Comparison of ENCODE assay signal across 9 cellular contexts in the genomic region with DNA sequence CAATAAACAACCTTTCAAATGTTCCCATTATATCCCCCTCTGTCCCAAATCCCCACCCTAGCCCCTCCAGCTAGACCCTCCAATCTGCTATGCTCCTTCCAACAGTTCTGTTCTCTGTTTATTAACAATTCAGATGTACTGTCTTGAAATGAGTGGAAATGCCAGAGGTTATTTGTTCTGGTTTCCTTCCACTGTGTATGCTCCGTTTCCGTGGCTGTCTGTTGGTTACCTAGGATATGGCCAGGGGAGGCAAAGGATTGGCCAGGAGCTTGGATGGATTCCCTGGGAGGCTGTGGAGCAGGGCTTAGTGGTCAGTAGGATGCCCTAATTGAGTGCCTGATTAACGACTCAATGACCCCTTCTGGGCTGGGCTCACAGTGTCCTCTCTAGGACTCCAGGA.
DNase-seq lines count a peak whose midpoint lies in the region; ATAC-seq, FAIRE-seq and TF ChIP-seq lines count a peak whose summit lies in the region.
"Had no signal": no experiment of that assay in that cellular context is flagged by ENCODE, and none has a peak within 500 bp of the region (broad histone marks: within the 10 kb centered on the region; RNA-seq: fewer than 3 reads in every experiment).

No MANE protein-coding gene starts in this region.

- H3K4me2 ChIP-seq in K562 (ENCODE audit: insufficient read depth, low read length): no peak overlapping the region

- no peak overlapping the region for H3K9ac ChIP-seq in K562 (ENCODE audit: insufficient read depth in 1 of 2, low read depth in 2 of 2, low read length in 2 of 2)

- intact Hi-C loops in K562 (cut with micrococcal nuclease): loop anchor here (5.0 kb wide), 1 partner anchor 123 kb away; no protein-coding TSS in a partner anchor
- intact Hi-C loops in left colon (cut with DNase I, micrococcal nuclease): no loop called here

- H3K4me3 Mint-ChIP-seq in HFFc6: peak overlapping the region; percentile 67

- H3K27me3 ChIP-seq in K562 (ENCODE audit: control insufficient read depth in 2 of 2, insufficient read depth in 2 of 2, low read length in 2 of 2) (0 out of 5 replicates have a peak, but pooled peaks cover 0 to 4% of the 10 kb centered on the region in 2 experiments), suprapubic skin (no peaks in the 10 kb centered on the region)

- in situ Hi-C loops in K562 (cut with MboI): no loop called here

- TF ChIP-seq CTCF in HFFc6 (IDR thresholded peaks at IDR 0.05): no peak
- TF ChIP-seq CTCF in K562 (IDR thresholded peaks at IDR 0.05 in 2 of 3, conservative IDR thresholded peaks at IDR 0.05 in 1 of 3; ENCODE audit: insufficient read depth in 2 of 3, low read depth in 1 of 3, low read length in 3 of 3): no peak
- TF ChIP-seq CTCF in suprapubic skin (IDR thresholded peaks at IDR 0.05): no peak

- ATAC-seq in K562 (peak; percentile 32; the same call in 2 of the 3 replicates), GM18907 (IDR thresholded peaks at IDR 0.05; ENCODE audit: unreplicated experiment) (no peak), left colon (no peak)

- H3K27ac ChIP-seq in K562 (ENCODE audit: extremely low read depth, low read depth, low read length) (no peak overlapping the region), suprapubic skin (peak overlapping the region; percentile 18)

- no peaks in the 10 kb centered on the region for H3K79me2 ChIP-seq in K562 (ENCODE audit: control insufficient read depth, insufficient read depth, low read length)

- BruUV-seq in K562 (replicated peaks; lab: Mats Ljungman, UMichigan): no TSS peak

- no peaks in the 10 kb centered on the region for H3K27me3 Mint-ChIP-seq in HFFc6 (ENCODE audit: insufficient read depth)

- H3K4me1 Mint-ChIP-seq in HFFc6 (ENCODE audit: low read depth): peaks cover 61% of the 10 kb centered on the region

- H3K36me3 Mint-ChIP-seq in HFFc6 (ENCODE audit: low read depth): no peaks in the 10 kb centered on the region

- no peak for TF ChIP-seq EP300 in K562 (IDR thresholded peaks at IDR 0.05; ENCODE audit: low read length)
- no peak for TF ChIP-seq EP300 in suprapubic skin (IDR thresholded peaks at IDR 0.05)

- TF ChIP-seq POLR2A in K562 (conservative IDR thresholded peaks at IDR 0.05) (no peak), suprapubic skin (IDR thresholded peaks at IDR 0.05) (no peak)

- H3K4me3 ChIP-seq in K562 (no peak overlapping the region), suprapubic skin (no peak overlapping the region)
- H3K4me3 ChIP-seq: HAP-1 had no signal

- peak; percentile 85 for DNase-seq in HFFc6
- DNase-seq in K562 (ENCODE audit: extremely low read depth in 1 of 4, low spot score in 3 of 4): no peak
- DNase-seq in iPS-NIHi7 (ENCODE audit: extremely low spot score): peak; percentile 41
- no peak for DNase-seq in suprapubic skin (ENCODE audit: low spot score in 2 of 2)
- DNase-seq in activated gamma-delta T cell treated with Interleukin-2 at 50 U/mL for 16 hours: no peak
- no peak for DNase-seq in NCI-H524 treated with DMSO at 0.1 percent for 48 hours (lab: John Stamatoyannopoulos, UW)
- DNase-seq in left colon: no peak

- H3K9me1 ChIP-seq in K562 (ENCODE audit: control insufficient read depth, insufficient read depth, low read length): no peaks in the 10 kb centered on the region

- no peak for TF ChIP-seq RAD21 in K562 (CRISPR knock-in tag; conservative IDR thresholded peaks at IDR 0.05 in 1 of 2, IDR thresholded peaks at IDR 0.05 in 1 of 2)

- CTCF ChIA-PET in K562 (lab: Yijun Ruan, JAX; ENCODE audit: low intra/inter-chr PET ratio): no interaction called here

- H3K36me3 ChIP-seq in K562 (ENCODE audit: control insufficient read depth, insufficient read depth, low read length) (no peaks in the 10 kb centered on the region), suprapubic skin (no peaks in the 10 kb centered on the region)
- H3K36me3 ChIP-seq: HAP-1 had no signal

- no peak overlapping the region for H2AFZ ChIP-seq in K562 (ENCODE audit: low read depth, low read length)

- H3K4me1 ChIP-seq in K562 (replicated peaks in 1 of 2; ENCODE audit: control insufficient read depth in 2 of 2, insufficient read depth in 2 of 2, low read length in 2 of 2) (no peaks in the 10 kb centered on the region; a peak in 1 of 5 replicates), suprapubic skin (peaks cover 26% of the 10 kb centered on the region)

- peak overlapping the region; percentile 87 for H3K27ac Mint-ChIP-seq in HFFc6

- no peak for FAIRE-seq in K562 (lab: Jason Lieb, UNC)

- no peaks in the 10 kb centered on the region for H4K20me1 ChIP-seq in K562 (replicated peaks; ENCODE audit: control insufficient read depth, insufficient read depth, low read length)

- no peaks in the 10 kb centered on the region for H3K9me3 Mint-ChIP-seq in HFFc6

- H3K9me3 ChIP-seq in K562 (replicated peaks; ENCODE audit: control insufficient read depth, insufficient read depth, low read depth, low read length) (no peaks in the 10 kb centered on the region), suprapubic skin (no peaks in the 10 kb centered on the region)
- H3K9me3 ChIP-seq: HAP-1 had no signal

- WGBS in K562 (ENCODE audit: insufficient coverage, low coverage, missing lambda C conversion rate): 2% methylated on average over 3 of the region's 3 CpGs
- 29% methylated on average over 3 of the region's 3 CpGs for WGBS in suprapubic skin

- POLR2A ChIA-PET in K562 (lab: Yijun Ruan, JAX): no interaction called here

TF ChIP-seq in K562, 482 proteins besides CTCF, POLR2A, EP300 and RAD21 (continues in another document):
- TF ChIP-seq ZNF551 (CRISPR knock-in tag; IDR thresholded peaks at IDR 0.05) (no peak), MCM5 (IDR thresholded peaks at IDR 0.05; ENCODE audit: low read depth) (no peak), FOXA3 (CRISPR knock-in tag; conservative IDR thresholded peaks at IDR 0.05 in 1 of 2, IDR thresholded peaks at IDR 0.05 in 1 of 2) (no peak), TARDBP (IDR thresholded peaks at IDR 0.05) (no peak), MIER1 (IDR thresholded peaks at IDR 0.05; ENCODE audit: low read depth) (no peak), ZNF77 (CRISPR knock-in tag; IDR thresholded peaks at IDR 0.05) (no peak)
- TF ChIP-seq, protein P1, sequence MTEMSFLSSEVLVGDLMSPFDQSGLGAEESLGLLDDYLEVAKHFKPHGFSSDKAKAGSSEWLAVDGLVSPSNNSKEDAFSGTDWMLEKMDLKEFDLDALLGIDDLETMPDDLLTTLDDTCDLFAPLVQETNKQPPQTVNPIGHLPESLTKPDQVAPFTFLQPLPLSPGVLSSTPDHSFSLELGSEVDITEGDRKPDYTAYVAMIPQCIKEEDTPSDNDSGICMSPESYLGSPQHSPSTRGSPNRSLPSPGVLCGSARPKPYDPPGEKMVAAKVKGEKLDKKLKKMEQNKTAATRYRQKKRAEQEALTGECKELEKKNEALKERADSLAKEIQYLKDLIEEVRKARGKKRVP (CRISPR knock-in tag; IDR thresholded peaks at IDR 0.05): no peak
- TF ChIP-seq, protein P2, sequence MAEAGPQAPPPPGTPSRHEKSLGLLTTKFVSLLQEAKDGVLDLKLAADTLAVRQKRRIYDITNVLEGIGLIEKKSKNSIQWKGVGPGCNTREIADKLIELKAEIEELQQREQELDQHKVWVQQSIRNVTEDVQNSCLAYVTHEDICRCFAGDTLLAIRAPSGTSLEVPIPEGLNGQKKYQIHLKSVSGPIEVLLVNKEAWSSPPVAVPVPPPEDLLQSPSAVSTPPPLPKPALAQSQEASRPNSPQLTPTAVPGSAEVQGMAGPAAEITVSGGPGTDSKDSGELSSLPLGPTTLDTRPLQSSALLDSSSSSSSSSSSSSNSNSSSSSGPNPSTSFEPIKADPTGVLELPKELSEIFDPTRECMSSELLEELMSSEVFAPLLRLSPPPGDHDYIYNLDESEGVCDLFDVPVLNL (CRISPR knock-in tag; IDR thresholded peaks at IDR 0.05; ENCODE audit: low read depth): no peak

Comparison
In these comparisons a context has a peak if more than half of its experiments do, and no peak if none do; other contexts are left out.
1. DNase-seq: peak in HFFc6 (single experiment) and iPS-NIHi7 (single experiment); none in K562 (0 of 4), suprapubic skin (0 of 2), activated gamma-delta T cell treated with Interleukin-2 at 50 U/mL for 16 hours (single experiment), NCI-H524 treated with DMSO at 0.1 percent for 48 hours (single experiment) and left colon (0 of 2).